Comparison of ENCODE assay signal across 9 cellular contexts in the genomic region with DNA sequence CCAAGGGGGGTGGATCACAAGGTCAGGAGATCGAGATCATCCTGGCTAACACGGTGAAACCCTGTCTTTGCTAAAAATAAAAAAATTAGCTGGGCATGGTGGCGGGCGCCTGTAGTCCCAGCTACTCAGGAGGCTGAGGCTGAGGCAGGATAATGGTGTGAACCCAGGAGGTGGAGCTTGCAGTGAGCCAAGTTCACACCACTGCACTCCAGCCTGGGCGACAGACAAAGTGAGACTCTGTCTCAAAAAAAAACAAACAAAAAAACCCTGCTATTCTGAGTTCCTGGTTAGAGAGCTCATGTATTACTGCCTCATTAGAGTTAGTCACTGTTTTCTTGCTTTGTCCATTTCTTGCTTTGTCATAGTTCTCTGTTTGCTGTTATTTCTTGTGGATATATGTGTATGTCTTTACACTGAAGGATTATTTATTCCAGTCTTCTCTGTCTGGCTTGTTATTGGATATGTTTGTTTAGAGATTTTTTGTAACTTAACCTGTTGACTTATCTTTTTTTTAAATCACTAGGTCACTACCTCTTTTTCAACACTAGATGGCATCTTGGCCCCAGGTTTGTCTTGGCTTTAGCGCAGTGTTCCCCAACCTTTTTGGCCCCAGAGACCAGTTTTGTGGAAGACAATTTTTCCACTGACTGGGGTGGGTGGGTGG. TPM values are rescaled to one million over a fixed set of nuclear protein-coding genes. Genes with fewer than 3 reads are reported as not detected.
A peak's percentile ranks its signal among the peaks of the same experiment; 100 is the strongest.
DNase-seq lines count a peak whose midpoint lies in the region; ATAC-seq and TF ChIP-seq lines count a peak whose summit lies in the region.
"Had no signal": no experiment of that assay in that cellular context is flagged by ENCODE, and none has a peak within 500 bp of the region (broad histone marks: within the 10 kb centered on the region; RNA-seq: fewer than 3 reads in every experiment).

No MANE protein-coding gene starts in this region.

- DNase-seq in activated CD8-positive, alpha-beta T cell treated with anti-CD3 and anti-CD28 coated beads for 36 hours, result no peak
- DNase-seq in activated CD8-positive, alpha-beta T cell treated with anti-CD3 and anti-CD28 coated beads, Interleukin-2, amount 10 ng/mL, durations not matched to agents 7 days and 5 days, result no peak
- DNase-seq in NCI-H460 (ENCODE audit: extremely low read depth, low read depth), result peak; percentile 15
- no peak for DNase-seq in endodermal cell
- no peak for DNase-seq in testis
- DNase-seq in stimulated activated CD4-positive, alpha-beta T cell treated with anti-CD3 and anti-CD28 coated beads, Interleukin-2, amount 100 ng/mL, for 24 hours, result no peak
- DNase-seq: DMS153 had no signal

- H3K27me3 ChIP-seq in endodermal cell (ENCODE audit: control insufficient read depth, insufficient read depth, low read length, poor library complexity, severe bottlenecking), result no peaks in the 10 kb centered on the region
- no peaks in the 10 kb centered on the region for H3K27me3 ChIP-seq in testis

- no peak overlapping the region for H3K4me3 Mint-ChIP-seq in activated CD8-positive, alpha-beta T cell treated with anti-CD3 and anti-CD28 coated beads for 36 hours
- no peak overlapping the region for H3K4me3 Mint-ChIP-seq in activated CD8-positive, alpha-beta T cell treated with anti-CD3 and anti-CD28 coated beads, Interleukin-2, amount 10 ng/mL, durations not matched to agents 7 days and 5 days
- H3K4me3 Mint-ChIP-seq in endodermal cell, result no peak overlapping the region

- H3K4me1 ChIP-seq in endodermal cell (ENCODE audit: control insufficient read depth, insufficient read depth, low read length) (peaks cover 6% of the 10 kb centered on the region), testis (peaks cover 9% of the 10 kb centered on the region)

- H3K27me3 Mint-ChIP-seq in activated CD8-positive, alpha-beta T cell treated with anti-CD3 and anti-CD28 coated beads for 36 hours, result no peaks in the 10 kb centered on the region
- no peaks in the 10 kb centered on the region for H3K27me3 Mint-ChIP-seq in activated CD8-positive, alpha-beta T cell treated with anti-CD3 and anti-CD28 coated beads, Interleukin-2, amount 10 ng/mL, durations not matched to agents 7 days and 5 days (ENCODE audit: low read depth)
- no peaks in the 10 kb centered on the region for H3K27me3 Mint-ChIP-seq in endodermal cell (ENCODE audit: insufficient read depth)

- WGBS in endodermal cell (ENCODE audit: insufficient coverage in 1 of 2, insufficient read length in 1 of 2), 2 experiments, result 87 to 99% methylated on average over 2 to 6 of the region's 6 CpGs
- 91 to 93% methylated on average over 6 of the region's 6 CpGs for WGBS in testis, 2 donors

- CTCF ChIA-PET in activated CD8-positive, alpha-beta T cell treated with anti-CD3 and anti-CD28 coated beads for 36 hours (lab: Charles Lee), result interaction anchor here (0.6 to 7.2 kb wide), 17 partner anchors 8 to 717 kb away, joined by 3 to 74 read pairs (median 4); a partner anchor contains a TSS
- CTCF ChIA-PET in activated CD8-positive, alpha-beta T cell treated with anti-CD3 and anti-CD28 coated beads, Interleukin-2, amount 10 ng/mL, durations not matched to agents 7 days and 5 days (lab: Charles Lee), result interaction anchor here (0.6 to 3.6 kb wide), 12 partner anchors 9 to 171 kb away, joined by 3 to 34 read pairs (median 3); a partner anchor contains a TSS

- H3K36me3 ChIP-seq in endodermal cell (ENCODE audit: control insufficient read depth, insufficient read depth, low read length) (peaks cover 49% of the 10 kb centered on the region), testis (ENCODE audit: low read depth, missing control alignments) (no peaks in the 10 kb centered on the region)

- no peak overlapping the region for H3K9ac ChIP-seq in endodermal cell (ENCODE audit: extremely low read depth, low read length, poor library complexity, severe bottlenecking)

- POLR2A ChIA-PET in activated CD8-positive, alpha-beta T cell treated with anti-CD3 and anti-CD28 coated beads for 36 hours (lab: Charles Lee), result interaction anchor here (1.2 kb wide), 1 partner anchor 15 kb away, joined by 3 read pairs; no protein-coding TSS in a partner anchor
- POLR2A ChIA-PET in activated CD8-positive, alpha-beta T cell treated with anti-CD3 and anti-CD28 coated beads, Interleukin-2, amount 10 ng/mL, durations not matched to agents 7 days and 5 days (lab: Charles Lee), result no interaction called here

- TF ChIP-seq POLR2A in testis (IDR thresholded peaks at IDR 0.05), result no peak

- H3K4me1 Mint-ChIP-seq in activated CD8-positive, alpha-beta T cell treated with anti-CD3 and anti-CD28 coated beads for 36 hours (ENCODE audit: low read depth), result peaks cover 16% of the 10 kb centered on the region
- H3K4me1 Mint-ChIP-seq in activated CD8-positive, alpha-beta T cell treated with anti-CD3 and anti-CD28 coated beads, Interleukin-2, amount 10 ng/mL, durations not matched to agents 7 days and 5 days (ENCODE audit: low read depth), result peaks cover 13% of the 10 kb centered on the region
- H3K4me1 Mint-ChIP-seq in endodermal cell, result peaks cover 18% of the 10 kb centered on the region

- peak; percentile 58 for TF ChIP-seq CTCF in activated CD8-positive, alpha-beta T cell treated with anti-CD3 and anti-CD28 coated beads for 36 hours (IDR thresholded peaks at IDR 0.05)
- TF ChIP-seq CTCF in endodermal cell (conservative IDR thresholded peaks at IDR 0.05) (peak; percentile 67), testis (IDR thresholded peaks at IDR 0.05) (peak in 2 of 3 experiments; percentile 20 to 43)

- no peak overlapping the region for H3K27ac Mint-ChIP-seq in activated CD8-positive, alpha-beta T cell treated with anti-CD3 and anti-CD28 coated beads for 36 hours
- no peak overlapping the region for H3K27ac Mint-ChIP-seq in activated CD8-positive, alpha-beta T cell treated with anti-CD3 and anti-CD28 coated beads, Interleukin-2, amount 10 ng/mL, durations not matched to agents 7 days and 5 days
- H3K27ac Mint-ChIP-seq in endodermal cell, result no peak overlapping the region

- H3K27ac ChIP-seq in endodermal cell (ENCODE audit: low read depth, low read length) (no peak overlapping the region), testis (no peak overlapping the region)

- no peak for ATAC-seq in activated CD8-positive, alpha-beta T cell treated with anti-CD3 and anti-CD28 coated beads for 36 hours
- ATAC-seq in activated CD8-positive, alpha-beta T cell treated with anti-CD3 and anti-CD28 coated beads, Interleukin-2, amount 10 ng/mL, durations not matched to agents 7 days and 5 days, result no peak
- ATAC-seq in HG02884 (IDR thresholded peaks at IDR 0.05; ENCODE audit: unreplicated experiment) (no peak), GM19023 (IDR thresholded peaks at IDR 0.05; ENCODE audit: unreplicated experiment) (no peak)

- intact Hi-C loops in activated CD8-positive, alpha-beta T cell treated with anti-CD3 and anti-CD28 coated beads for 36 hours (cut with micrococcal nuclease), result no loop called here
- intact Hi-C loops in testis (cut with DNase I; ENCODE audit: low total_unique reads), result no loop called here

- peaks cover 30% of the 10 kb centered on the region for H3K36me3 Mint-ChIP-seq in activated CD8-positive, alpha-beta T cell treated with anti-CD3 and anti-CD28 coated beads for 36 hours (ENCODE audit: low read depth)
- H3K36me3 Mint-ChIP-seq in activated CD8-positive, alpha-beta T cell treated with anti-CD3 and anti-CD28 coated beads, Interleukin-2, amount 10 ng/mL, durations not matched to agents 7 days and 5 days (ENCODE audit: low read depth), result peaks cover 23% of the 10 kb centered on the region
- H3K36me3 Mint-ChIP-seq in endodermal cell (ENCODE audit: low read depth), result peaks cover 53% of the 10 kb centered on the region

- H3K9me3 Mint-ChIP-seq in activated CD8-positive, alpha-beta T cell treated with anti-CD3 and anti-CD28 coated beads for 36 hours, result peaks cover 10% of the 10 kb centered on the region
- peaks cover 7% of the 10 kb centered on the region for H3K9me3 Mint-ChIP-seq in activated CD8-positive, alpha-beta T cell treated with anti-CD3 and anti-CD28 coated beads, Interleukin-2, amount 10 ng/mL, durations not matched to agents 7 days and 5 days (ENCODE audit: insufficient read depth)
- H3K9me3 Mint-ChIP-seq in endodermal cell, result peaks cover 32% of the 10 kb centered on the region

- H3K9me3 ChIP-seq in endodermal cell (ENCODE audit: control insufficient read depth, low read length) (peaks cover 38% of the 10 kb centered on the region), testis (no peaks in the 10 kb centered on the region)

- peak overlapping the region; percentile 64 for H3K4me3 ChIP-seq in endodermal cell (ENCODE audit: low read length)
- H3K4me3 ChIP-seq in testis, result no peak overlapping the region

RNA-seq across cellular contexts. Expression of a gene that starts 17.0 kb away (rescaled TPM):
- 10 to 100 TPM; 32.2 to 36.6 TPM for total RNA-seq in activated CD8-positive, alpha-beta T cell treated with anti-CD3 and anti-CD28 coated beads for 36 hours
- 10 to 100 TPM; 25.8 to 27.7 TPM for total RNA-seq in activated CD8-positive, alpha-beta T cell treated with anti-CD3 and anti-CD28 coated beads, Interleukin-2, amount 10 ng/mL, durations not matched to agents 7 days and 5 days
- 14.8 and 20.7 TPM in 2 replicates for total RNA-seq in NCI-H460 (2014; rRNA removed; shearing (Covaris generic))
- 63.3 and 135 TPM in 2 replicates for polyA plus RNA-seq in NCI-H460 (2014; cell fraction: nucleus; rRNA removed)
- total RNA-seq in endodermal cell (10 to 100 TPM; 96.5 to 99.0 TPM), testis (10 to 100 TPM; 86.0 to 96.9 TPM)
- polyA plus RNA-seq in endodermal cell (2013, experiment 1 of 2), result 67.7 TPM
- 57.3 TPM for polyA plus RNA-seq in endodermal cell (2013, experiment 2 of 2)
- polyA plus RNA-seq in testis (ENCODE audit: insufficient read depth, low read depth, low replicate concordance), result 141 TPM

RNA-seq across cellular contexts. Expression of a gene that starts 54.3 kb away (rescaled TPM):
- under 1 TPM; 0.14 to 0.18 TPM for total RNA-seq in activated CD8-positive, alpha-beta T cell treated with anti-CD3 and anti-CD28 coated beads for 36 hours
- total RNA-seq in activated CD8-positive, alpha-beta T cell treated with anti-CD3 and anti-CD28 coated beads, Interleukin-2, amount 10 ng/mL, durations not matched to agents 7 days and 5 days, result not detected
- total RNA-seq in NCI-H460 (2014; rRNA removed; shearing (Covaris generic)), result 0.40 TPM in 1 of 2 replicates, not detected in the other
- 0.63 TPM in 1 of 2 replicates, not detected in the other for polyA plus RNA-seq in NCI-H460 (2014; cell fraction: nucleus; rRNA removed)
- total RNA-seq in endodermal cell (10 to 100 TPM; 32.8 to 53.7 TPM), testis (10 to 100 TPM; 37.2 to 62.8 TPM)
- 14.5 TPM for polyA plus RNA-seq in endodermal cell (2013, experiment 1 of 2)
- polyA plus RNA-seq in endodermal cell (2013, experiment 2 of 2), result 14.4 TPM
- polyA plus RNA-seq in testis (ENCODE audit: insufficient read depth, low read depth, low replicate concordance), result 30.2 TPM

RNA-seq across cellular contexts. Expression of a gene that starts 55.7 kb away (rescaled TPM):
- 10 to 100 TPM; 11.6 to 14.9 TPM for total RNA-seq in activated CD8-positive, alpha-beta T cell treated with anti-CD3 and anti-CD28 coated beads for 36 hours
- total RNA-seq in activated CD8-positive, alpha-beta T cell treated with anti-CD3 and anti-CD28 coated beads, Interleukin-2, amount 10 ng/mL, durations not matched to agents 7 days and 5 days, result 10 to 100 TPM; 12.1 to 15.2 TPM
- total RNA-seq in NCI-H460 (2014; rRNA removed; shearing (Covaris generic)), result 14.9 and 26.8 TPM in 2 replicates
- 59.8 and 66.1 TPM in 2 replicates for polyA plus RNA-seq in NCI-H460 (2014; cell fraction: nucleus; rRNA removed)
- 10 to 100 TPM; 73.5 to 87.4 TPM for total RNA-seq in endodermal cell
- 68.4 TPM for polyA plus RNA-seq in endodermal cell (2013, experiment 1 of 2)
- 54.2 TPM for polyA plus RNA-seq in endodermal cell (2013, experiment 2 of 2)
- 100 to 1,000 TPM; 168 to 186 TPM for total RNA-seq in testis
- 153 TPM for polyA plus RNA-seq in testis (ENCODE audit: insufficient read depth, low read depth, low replicate concordance)

RNA-seq across cellular contexts. Expression of a gene that starts 55.8 kb away (rescaled TPM):
- total RNA-seq in activated CD8-positive, alpha-beta T cell treated with anti-CD3 and anti-CD28 coated beads for 36 hours, result 10 to 100 TPM; 14.7 to 17.0 TPM
- 10 to 100 TPM; 19.0 to 25.8 TPM for total RNA-seq in activated CD8-positive, alpha-beta T cell treated with anti-CD3 and anti-CD28 coated beads, Interleukin-2, amount 10 ng/mL, durations not matched to agents 7 days and 5 days
- 33.5 and 34.9 TPM in 2 replicates for total RNA-seq in NCI-H460 (2014; rRNA removed; shearing (Covaris generic))
- 48.6 and 97.5 TPM in 2 replicates for polyA plus RNA-seq in NCI-H460 (2014; cell fraction: nucleus; rRNA removed)
- total RNA-seq in endodermal cell, result 10 to 100 TPM; 24.5 to 32.1 TPM
- polyA plus RNA-seq in endodermal cell (2013, experiment 1 of 2), result 28.3 TPM
- 28.8 TPM for polyA plus RNA-seq in endodermal cell (2013, experiment 2 of 2)
- total RNA-seq in testis, result 10 to 100 TPM; 26.0 to 36.0 TPM
- 57.8 TPM for polyA plus RNA-seq in testis (ENCODE audit: insufficient read depth, low read depth, low replicate concordance)

Comparison
In these comparisons a context has a peak if more than half of its experiments do, and no peak if none do; other contexts are left out.
1. RNA of a gene that starts 54.3 kb away (total RNA-seq): 37.2 to 62.8 TPM in testis and 32.8 to 53.7 TPM in endodermal cell; 0.14 to 0.18 TPM in activated CD8-positive, alpha-beta T cell treated with anti-CD3 and anti-CD28 coated beads for 36 hours, not detected in activated CD8-positive, alpha-beta T cell treated with anti-CD3 and anti-CD28 coated beads, Interleukin-2, amount 10 ng/mL, durations not matched to agents 7 days and 5 days and 0.40 TPM in NCI-H460; every median in the first group is over 10 times any median in the second.
2. Peak in every context shown above with its lines, with median percentiles within 50 percentile points of each other: CTCF ChIP-seq.